Comparison of ENCODE assay signal across 22 cellular contexts in the genomic region with DNA sequence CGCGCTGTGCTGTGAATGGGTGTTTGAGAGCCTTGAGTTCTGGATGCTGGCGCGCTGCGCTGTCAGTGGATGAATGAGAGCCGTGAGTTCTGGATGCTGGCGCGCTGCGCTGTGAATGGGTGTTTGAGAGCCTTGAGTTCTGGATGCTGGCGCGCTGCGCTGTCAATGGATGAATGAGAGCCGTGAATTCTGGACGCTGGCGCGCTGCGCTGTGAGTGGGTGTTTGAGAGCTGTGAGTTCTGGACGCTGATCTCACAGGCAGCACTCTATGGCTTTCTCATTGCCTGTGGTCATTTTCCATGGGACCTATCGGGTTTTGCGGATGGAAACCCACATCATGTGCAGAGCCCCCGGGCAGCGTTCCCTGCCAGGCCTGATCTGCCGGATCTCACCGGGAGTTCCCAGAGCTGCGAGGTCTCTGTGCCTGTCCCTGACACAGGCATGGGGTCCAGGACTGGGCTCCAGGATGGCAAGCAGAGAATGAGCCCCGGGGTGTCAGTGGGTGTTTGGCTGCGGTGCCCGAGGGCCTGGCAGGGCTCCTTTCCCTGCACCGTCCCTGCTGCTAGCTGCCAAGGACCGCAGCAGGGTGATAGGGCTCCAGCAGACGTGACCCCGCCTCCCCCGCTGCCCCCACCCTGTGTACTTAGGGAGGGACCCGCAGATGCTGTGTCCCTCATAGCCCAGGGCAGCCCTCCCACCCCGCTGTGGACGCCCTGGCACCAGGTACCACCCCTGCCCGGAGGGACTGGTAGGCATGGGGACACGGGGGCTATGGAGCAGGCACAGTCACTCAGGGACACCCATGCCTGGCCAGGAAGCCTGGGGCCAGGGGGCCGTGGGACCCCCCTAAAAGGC. TPM values are rescaled to one million over a fixed set of nuclear protein-coding genes. Genes with fewer than 3 reads are reported as not detected.
DNase-seq lines count a peak whose midpoint lies in the region; ATAC-seq and TF ChIP-seq lines count a peak whose summit lies in the region.
"Had no signal": no experiment of that assay in that cellular context is flagged by ENCODE, and none has a peak within 500 bp of the region (broad histone marks: within the 10 kb centered on the region; RNA-seq: fewer than 3 reads in every experiment).

No MANE protein-coding gene starts in this region.

- no peak overlapping the region for H3K4me2 ChIP-seq in H9 (ENCODE audit: insufficient read depth, insufficient read length, low read length)

- 83 to 91% (median 87%) methylated on average over 21 to 39 of the region's 39 CpGs for WGBS in heart left ventricle, 4 donors
- no CpG with 5 or more reads among the region's 39 CpGs for WGBS in H9 (ENCODE audit: extremely low coverage, insufficient read length, low lambda C conversion rate)
- WGBS in testis, 2 donors, result 46 to 82% methylated on average over 18 to 27 of the region's 39 CpGs

- no peak overlapping the region for H2AFZ ChIP-seq in H9 (ENCODE audit: low read length)

- H3K14ac ChIP-seq in H9 (ENCODE audit: insufficient read depth, low read length), result no peak overlapping the region

- H3K4me3 Mint-ChIP-seq in H9, result no peak overlapping the region
- H3K4me3 Mint-ChIP-seq: activated CD4-positive, alpha-beta T cell treated with anti-CD3 and anti-CD28 coated beads, Interleukin-2, amount 10 ng/mL, durations not matched to agents 7 days and 5 days; activated naive CD8-positive, alpha-beta T cell treated with anti-CD3 and anti-CD28 coated beads, Interleukin-2, amount 50 U/mL, for 24 hours; natural killer cell treated with Interleukin-12 subunit alpha and Interleukin-12 subunit beta and Interleukin-15 and Interleukin-18, amount 100 ng/mL, for 72 hours had no signal

- no peak overlapping the region for H2BK20ac ChIP-seq in H9 (ENCODE audit: low read depth, low read length, poor library complexity, severe bottlenecking)

- H4K8ac ChIP-seq in H9 (replicated peaks; ENCODE audit: insufficient read length, low read depth, low read length), result no peak overlapping the region

- TF ChIP-seq CTCF in heart left ventricle (IDR thresholded peaks at IDR 0.05) (no peak), H9 (conservative IDR thresholded peaks at IDR 0.05) (no peak), testis (IDR thresholded peaks at IDR 0.05) (no peak)

- H2BK120ac ChIP-seq in H9 (ENCODE audit: low read depth, low read length, poor library complexity, severe bottlenecking), result no peak overlapping the region

- H4K20me1 ChIP-seq in H9 (ENCODE audit: control insufficient read depth, insufficient read depth, insufficient read length), result no peaks in the 10 kb centered on the region

- DNase-seq in heart left ventricle (peak in 2 of 5 donors; percentile 21 to 46), Right ventricle myocardium superior (no peak), H9 (peak; percentile 23), islet precursor cell (peak; percentile 42), testis (peak; percentile 14), NOMO-1 treated with DMSO at 0.1 percent for 48 hours (lab: John Stamatoyannopoulos, UW; ENCODE audit: unreplicated experiment) (no peak)
- DNase-seq: activated CD4-positive, alpha-beta T cell treated with anti-CD3 and anti-CD28 coated beads, Interleukin-2, amount 10 ng/mL, durations not matched to agents 7 days and 5 days; activated naive CD8-positive, alpha-beta T cell treated with anti-CD3 and anti-CD28 coated beads, Interleukin-2, amount 50 U/mL, for 24 hours; Calu3; cerebellar nuclear complex; left lung; NCI-H1092 treated with DMSO at 0.1 percent for 48 hours; NCI-H187 treated with DMSO at 0.1 percent for 48 hours; NCI-H526; T-helper 2 cell had no signal

- intact Hi-C loops in heart left ventricle (cut with DNase I) (no loop called here), Right ventricle myocardium superior (cut with DNase I) (no loop called here), testis (cut with DNase I; ENCODE audit: low total_unique reads) (no loop called here)

- H3K4ac ChIP-seq in H9 (ENCODE audit: low read depth, low read length), result no peak overlapping the region

- no peak overlapping the region for H3K9ac ChIP-seq in H9 (ENCODE audit: extremely low read depth, insufficient read length, low read length)

- ATAC-seq in heart left ventricle (peak in 3 of 4 donors; percentile 9 to 18 (median 10)), Right ventricle myocardium superior (ENCODE audit: poor library complexity) (no peak), GM18502 (IDR thresholded peaks at IDR 0.05; ENCODE audit: poor library complexity, unreplicated experiment) (no peak)
- ATAC-seq: activated naive CD8-positive, alpha-beta T cell treated with anti-CD3 and anti-CD28 coated beads, Interleukin-2, amount 50 U/mL, for 24 hours; left lung; sciatic nerve had no signal

- H2BK12ac ChIP-seq in H9 (ENCODE audit: insufficient read length, low read depth, low read length), result no peak overlapping the region

- no peak overlapping the region for H3K23ac ChIP-seq in H9 (ENCODE audit: insufficient read length, low read depth, low read length)

- H4K91ac ChIP-seq in H9 (ENCODE audit: insufficient read length, low read depth, low read length), result no peak overlapping the region

- no peak overlapping the region for H3K4me3 ChIP-seq in heart left ventricle
- no peak overlapping the region for H3K4me3 ChIP-seq in testis
- H3K4me3 ChIP-seq: left lung had no signal

- H4K5ac ChIP-seq in H9 (ENCODE audit: insufficient read length, low read depth, low read length), result no peak overlapping the region

- no peaks in the 10 kb centered on the region for H3K9me3 ChIP-seq in heart left ventricle
- H3K9me3 ChIP-seq in H9 (ENCODE audit: control insufficient read depth, low read depth, low read length), result no peaks in the 10 kb centered on the region
- no peaks in the 10 kb centered on the region for H3K9me3 ChIP-seq in testis
- H3K9me3 ChIP-seq: left lung had no signal

- no peak overlapping the region for H2BK15ac ChIP-seq in H9 (ENCODE audit: low read depth, low read length)

- H3K27me3 ChIP-seq in heart left ventricle (no peaks in the 10 kb centered on the region), H9 (ENCODE audit: insufficient read depth, low read length) (peaks cover 2% of the 10 kb centered on the region; the same call in 1 of the 2 replicates), testis (no peaks in the 10 kb centered on the region)

- no peak overlapping the region for H2AK5ac ChIP-seq in H9 (ENCODE audit: insufficient read length, low read length)

- H3K9me3 Mint-ChIP-seq in H9, result peaks cover 0 to 4% of the 10 kb centered on the region in 2 experiments; a peak in 1 of 5 replicates
- H3K9me3 Mint-ChIP-seq: activated CD4-positive, alpha-beta T cell treated with anti-CD3 and anti-CD28 coated beads, Interleukin-2, amount 10 ng/mL, durations not matched to agents 7 days and 5 days; activated naive CD8-positive, alpha-beta T cell treated with anti-CD3 and anti-CD28 coated beads, Interleukin-2, amount 50 U/mL, for 24 hours; IgD-negative memory B cell; natural killer cell treated with Interleukin-12 subunit alpha and Interleukin-12 subunit beta and Interleukin-15 and Interleukin-18, amount 100 ng/mL, for 72 hours had no signal

- H3K23me2 ChIP-seq in H9 (ENCODE audit: insufficient read length, low read depth, low read length, poor library complexity, severe bottlenecking), result no peaks in the 10 kb centered on the region

- H3K79me2 ChIP-seq in H9 (ENCODE audit: insufficient read depth, low read length), result no peaks in the 10 kb centered on the region

- no peak overlapping the region for H2BK5ac ChIP-seq in H9 (ENCODE audit: insufficient read length, low read length)

- H3K36me3 Mint-ChIP-seq in H9 (ENCODE audit: insufficient read depth in 1 of 3, low read depth in 3 of 3), result peaks cover 0 to 1% (median 0%) of the 10 kb centered on the region in 3 experiments; a peak in 1 of 7 replicates
- H3K36me3 Mint-ChIP-seq: IgD-negative memory B cell had no signal

- H3K27ac ChIP-seq in heart left ventricle, result no peak overlapping the region
- H3K27ac ChIP-seq in H9 (ENCODE audit: insufficient read length, low read depth, low read length), result no peak overlapping the region
- no peak overlapping the region for H3K27ac ChIP-seq in testis
- H3K27ac ChIP-seq: C4-2B, epithelial cell of prostate, left lung, VCaP had no signal

- no peak overlapping the region for H3K56ac ChIP-seq in H9 (ENCODE audit: insufficient read length, low read depth, low read length)

- H3K36me3 ChIP-seq in heart left ventricle (no peaks in the 10 kb centered on the region), testis (ENCODE audit: low read depth, missing control alignments) (no peaks in the 10 kb centered on the region)
- H3K36me3 ChIP-seq: left lung had no signal

- H3K4me1 ChIP-seq in heart left ventricle, result peaks cover 0 to 21% (median 13%) of the 10 kb centered on the region in 12 donors
- H3K4me1 ChIP-seq in H9 (ENCODE audit: insufficient read depth, low read length), result no peaks in the 10 kb centered on the region
- peaks cover 8% of the 10 kb centered on the region for H3K4me1 ChIP-seq in testis

- H3K18ac ChIP-seq in H9 (ENCODE audit: insufficient read length, low read depth, low read length), result no peak overlapping the region

- H3K27me3 Mint-ChIP-seq in H9 (ENCODE audit: low read depth), result peaks cover 32% of the 10 kb centered on the region
- H3K27me3 Mint-ChIP-seq: activated CD4-positive, alpha-beta T cell treated with anti-CD3 and anti-CD28 coated beads, Interleukin-2, amount 10 ng/mL, durations not matched to agents 7 days and 5 days had no signal

- H3T11ph ChIP-seq in H9 (ENCODE audit: low read length), result no peak overlapping the region

- no peak overlapping the region for H3K27ac Mint-ChIP-seq in H9
- H3K27ac Mint-ChIP-seq: activated CD4-positive, alpha-beta T cell treated with anti-CD3 and anti-CD28 coated beads, Interleukin-2, amount 10 ng/mL, durations not matched to agents 7 days and 5 days; activated naive CD8-positive, alpha-beta T cell treated with anti-CD3 and anti-CD28 coated beads, Interleukin-2, amount 50 U/mL, for 24 hours; IgD-negative memory B cell; natural killer cell treated with Interleukin-12 subunit alpha and Interleukin-12 subunit beta and Interleukin-15 and Interleukin-18, amount 100 ng/mL, for 72 hours had no signal

- TF ChIP-seq POLR2A in heart left ventricle (IDR thresholded peaks at IDR 0.05) (no peak), testis (IDR thresholded peaks at IDR 0.05) (no peak)

- peaks cover 0 to 8% of the 10 kb centered on the region in 2 experiments; a peak in 2 of 4 replicates for H3K4me1 Mint-ChIP-seq in H9

- no peaks in the 10 kb centered on the region for H3K79me1 ChIP-seq in H9 (ENCODE audit: insufficient read depth, low read depth, low read length, poor library complexity, severe bottlenecking)

RNA-seq across cellular contexts. Expression of gene PDCD1, which starts 9.7 kb away (rescaled TPM):
- total RNA-seq in heart left ventricle (1 to 10 TPM in 5 of 9 donors, under 1 TPM in 4; 0.27 to 7.6 (median 1.3) TPM), Right ventricle myocardium superior (2.0 TPM), H9 (2021) (1.4 and 1.6 TPM in 2 replicates), testis (under 1 TPM; 0.37 to 0.39 TPM)
- polyA plus RNA-seq in heart left ventricle (1 to 10 TPM; 3.3 to 4.7 TPM), testis (ENCODE audit: insufficient read depth, low read depth, low replicate concordance) (0.47 TPM)
- total RNA-seq: Calu3 had no signal

RNA-seq across cellular contexts. Expression of gene RTP5, which starts 20.5 kb away (rescaled TPM):
- total RNA-seq in heart left ventricle (not detected), Right ventricle myocardium superior (not detected), H9 (2021) (not detected in 2 replicates), testis (under 1 TPM; 0.47 to 0.93 TPM)
- polyA plus RNA-seq in heart left ventricle (not detected), testis (ENCODE audit: insufficient read depth, low read depth, low replicate concordance) (0.13 TPM)
- total RNA-seq: activated CD4-positive, alpha-beta T cell treated with anti-CD3 and anti-CD28 coated beads, Interleukin-2, amount 10 ng/mL, durations not matched to agents 7 days and 5 days; Calu3; natural killer cell treated with Interleukin-12 subunit alpha and Interleukin-12 subunit beta and Interleukin-15 and Interleukin-18, amount 100 ng/mL, for 72 hours; sciatic nerve had no signal
- polyA plus RNA-seq: IgD-negative memory B cell had no signal

RNA-seq across cellular contexts. Expression of gene NEU4, which starts 40.0 kb away (rescaled TPM):
- 1 to 10 TPM in 1 of 9 donors, under 1 TPM in 4, not detected in 4; 0.21 to 1.4 (median 0.45) TPM for total RNA-seq in heart left ventricle
- polyA plus RNA-seq in heart left ventricle, result under 1 TPM; 0.07 to 0.50 TPM
- total RNA-seq in Right ventricle myocardium superior, result not detected
- 0.42 and 0.70 TPM in 2 replicates for total RNA-seq in H9 (2021)
- total RNA-seq in testis, result 1 to 10 TPM; 1.6 to 2.0 TPM
- polyA plus RNA-seq in testis (ENCODE audit: insufficient read depth, low read depth, low replicate concordance), result 0.88 TPM
- total RNA-seq: sciatic nerve had no signal
- polyA plus RNA-seq: IgD-negative memory B cell had no signal

Comparison
In these comparisons a context has a peak if more than half of its experiments do, and no peak if none do; other contexts are left out.
1. ATAC-seq: peak in heart left ventricle (3 of 4); none in Right ventricle myocardium superior (single experiment) and GM18502 (single experiment).
2. DNase-seq: peak in H9 (single experiment), islet precursor cell (single experiment) and testis (single experiment); none in Right ventricle myocardium superior (single experiment) and NOMO-1 treated with DMSO at 0.1 percent for 48 hours (single experiment).